9 cellular contexts compared by ENCODE assay signal in genomic region chr1:25031601-25031965, GRCh38.
DNase-seq lines count a peak whose midpoint lies in the region; TF ChIP-seq lines count a peak whose summit lies in the region.
"Had no signal": no experiment of that assay in that cellular context is flagged by ENCODE, and none has a peak within 500 bp of the region (broad histone marks: within the 10 kb centered on the region; RNA-seq: fewer than 3 reads in every experiment).

No MANE protein-coding gene starts in this region.

- H3F3A ChIP-seq in Loucy (ENCODE audit: low read depth): peaks cover 9% of the 10 kb centered on the region; the same call in 1 of the 2 replicates

- TF ChIP-seq EP300 in stomach (IDR thresholded peaks at IDR 0.05): no peak

- WGBS in stomach, 5 donors: 51 to 66% (median 61%) methylated on average over 8 of the region's 8 CpGs

- H2AFZ ChIP-seq in Loucy (ENCODE audit: low read length): no peak overlapping the region
- H2AFZ ChIP-seq: hepatocyte had no signal

- H3K9ac ChIP-seq in Loucy (ENCODE audit: low read depth, low read length, poor library complexity, severe bottlenecking): peak overlapping the region; percentile 66

- H3K4me3 ChIP-seq in Loucy (ENCODE audit: low read length, poor library complexity, severe bottlenecking) (peak overlapping the region; percentile 48), stomach (no peak overlapping the region)
- H3K4me3 ChIP-seq: hepatocyte had no signal

- peak overlapping the region; percentile 66 for H3K4me2 ChIP-seq in Loucy (ENCODE audit: low read depth, low read length, poor library complexity, severe bottlenecking)
- H3K4me2 ChIP-seq: hepatocyte had no signal

- no peak for TF ChIP-seq POLR2A in stomach (IDR thresholded peaks at IDR 0.05)

- TF ChIP-seq CTCF in Loucy (conservative IDR thresholded peaks at IDR 0.05; ENCODE audit: low read length) (no peak), stomach (IDR thresholded peaks at IDR 0.05) (no peak)

- no peaks in the 10 kb centered on the region for H4K20me1 ChIP-seq in Loucy (ENCODE audit: insufficient read depth, low read length, poor library complexity, severe bottlenecking)

- H3K27me3 ChIP-seq in Loucy (ENCODE audit: insufficient read depth, low read length, poor library complexity, severe bottlenecking): no peaks in the 10 kb centered on the region
- H3K27me3 ChIP-seq in stomach: peaks cover 0 to 8% (median 5%) of the 10 kb centered on the region in 3 donors
- H3K27me3 ChIP-seq: hepatocyte had no signal

- H3K4me1 ChIP-seq in Loucy (ENCODE audit: insufficient read depth, low read length, poor library complexity, severe bottlenecking): peaks cover 96% of the 10 kb centered on the region
- peaks cover 0 to 69% (median 6%) of the 10 kb centered on the region in 4 donors for H3K4me1 ChIP-seq in stomach

- H3K79me2 ChIP-seq in Loucy (ENCODE audit: insufficient read depth, low read length): no peaks in the 10 kb centered on the region
- H3K79me2 ChIP-seq: hepatocyte had no signal

- H3K36me3 ChIP-seq in Loucy (ENCODE audit: insufficient read depth, low read length) (no peaks in the 10 kb centered on the region), stomach (no peaks in the 10 kb centered on the region)

- intact Hi-C loops in stomach (cut with DNase I; ENCODE audit: low total_unique reads): no loop called here

- H3K4me3 Mint-ChIP-seq in activated naive CD8-positive, alpha-beta T cell treated with anti-CD3 and anti-CD28 coated beads for 36 hours: no peak overlapping the region

- H3K4me1 Mint-ChIP-seq in activated naive CD8-positive, alpha-beta T cell treated with anti-CD3 and anti-CD28 coated beads for 36 hours: peaks cover 83% of the 10 kb centered on the region

- no peaks in the 10 kb centered on the region for H3K9me2 ChIP-seq in Loucy (replicated peaks; ENCODE audit: low read depth, low read length)

- H3K27ac ChIP-seq in stomach: peak overlapping the region in 4 of 5 donors; percentile 29 to 58 (median 50)
- H3K27ac ChIP-seq: hepatocyte had no signal

- peaks cover 7% of the 10 kb centered on the region for H3K36me3 Mint-ChIP-seq in activated naive CD8-positive, alpha-beta T cell treated with anti-CD3 and anti-CD28 coated beads for 36 hours

- H3K9me3 ChIP-seq in Loucy (ENCODE audit: insufficient read depth, low read depth, low read length) (no peaks in the 10 kb centered on the region), stomach (no peaks in the 10 kb centered on the region)

- peaks cover 4% of the 10 kb centered on the region for H3K9me3 Mint-ChIP-seq in activated naive CD8-positive, alpha-beta T cell treated with anti-CD3 and anti-CD28 coated beads for 36 hours

- H3K27me3 Mint-ChIP-seq in activated naive CD8-positive, alpha-beta T cell treated with anti-CD3 and anti-CD28 coated beads for 36 hours: no peaks in the 10 kb centered on the region

- DNase-seq in activated naive CD4-positive, alpha-beta T cell treated with Interleukin-2 at 50 U/mL for 16 hours: peak; percentile 67
- no peak for DNase-seq in activated naive CD4-positive, alpha-beta T cell (lab: John Stamatoyannopoulos, UW)
- DNase-seq in activated naive CD8-positive, alpha-beta T cell treated with anti-CD3 and anti-CD28 coated beads for 36 hours: peak; percentile 82
- DNase-seq in stomach (no peak), NCI-H146 treated with DMSO at 0.1 percent for 48 hours (lab: John Stamatoyannopoulos, UW; ENCODE audit: unreplicated experiment) (no peak), RKO (ENCODE audit: low spot score) (no peak), activated gamma-delta T cell treated with Interleukin-2 at 50 U/mL for 16 hours (no peak)

- peak overlapping the region; percentile 96 for H3K27ac Mint-ChIP-seq in activated naive CD8-positive, alpha-beta T cell treated with anti-CD3 and anti-CD28 coated beads for 36 hours

Comparison
In these comparisons a context has a peak if more than half of its experiments do, and no peak if none do; other contexts are left out.
1. DNase-seq: peak in activated naive CD4-positive, alpha-beta T cell treated with Interleukin-2 at 50 U/mL for 16 hours (single experiment) and activated naive CD8-positive, alpha-beta T cell treated with anti-CD3 and anti-CD28 coated beads for 36 hours (single experiment); none in activated naive CD4-positive, alpha-beta T cell (0 of 4), stomach (single experiment), NCI-H146 treated with DMSO at 0.1 percent for 48 hours (single experiment), RKO (single experiment) and activated gamma-delta T cell treated with Interleukin-2 at 50 U/mL for 16 hours (single experiment).